In the genomic region with DNA sequence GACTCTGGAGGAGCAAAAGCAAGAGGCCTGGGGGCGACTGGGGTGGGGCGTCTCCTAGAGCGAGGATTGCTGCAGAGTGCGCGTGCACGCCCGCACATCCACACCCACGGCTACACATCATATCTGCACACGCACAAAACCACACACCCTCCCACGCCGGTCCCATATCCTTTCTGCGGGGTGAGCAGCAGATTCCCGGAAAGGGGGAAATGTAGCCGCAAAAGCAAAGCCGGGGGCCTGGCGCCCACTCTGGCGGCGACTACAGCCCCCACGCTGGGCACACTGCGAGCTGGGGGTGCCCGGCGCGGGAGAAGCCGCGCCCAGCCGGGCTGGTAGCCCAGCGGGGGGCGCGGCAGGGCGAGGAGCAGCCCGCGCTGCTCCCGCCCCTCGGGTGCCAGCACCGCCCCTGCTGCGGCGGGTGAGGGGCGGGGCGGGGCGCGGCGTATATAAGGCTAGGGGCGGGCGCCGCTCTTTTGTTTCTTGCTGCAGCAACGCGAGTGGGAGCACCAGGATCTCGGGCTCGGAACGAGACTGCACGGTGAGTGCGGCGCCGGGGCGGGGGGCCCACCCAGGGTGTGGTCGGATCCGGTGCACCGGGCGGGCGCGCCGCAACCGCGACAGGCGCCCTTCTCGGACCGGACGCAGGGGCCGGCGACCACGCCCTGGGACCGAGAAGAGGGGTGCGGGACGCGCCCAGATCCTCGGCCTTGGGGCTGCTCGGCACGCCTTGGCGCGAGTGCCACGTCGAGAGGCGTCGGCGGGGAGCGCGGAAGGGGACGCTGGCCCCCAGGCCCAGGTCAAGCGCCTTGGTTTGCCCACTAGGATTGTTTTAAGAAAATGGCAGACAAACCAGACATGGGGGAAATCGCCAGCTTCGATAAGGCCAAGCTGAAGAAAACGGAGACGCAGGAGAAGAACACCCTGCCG, we compare ENCODE assay signal across 1 cellular context.
TF ChIP-seq lines count a peak whose summit lies in the region.

A gene (plus strand): TSS at position 476 of the 927 bp plus-strand sequence.

TF ChIP-seq in HepG2, 621 proteins besides CTCF, POLR2A, EP300 and RAD21 (continued from another document and continues in another):
- TF ChIP-seq ZBTB42 (CRISPR knock-in tag; IDR thresholded peaks at IDR 0.05) (0 out of 2 replicates have a peak, but pooled peaks have one; percentile 32), TBP (CRISPR knock-in tag; IDR thresholded peaks at IDR 0.05) (no peak), HCFC1 (IDR thresholded peaks at IDR 0.05; ENCODE audit: low read depth, low read length) (peak; percentile 7; the same call in 1 of the 2 replicates), ZNF331 (CRISPR knock-in tag; IDR thresholded peaks at IDR 0.05) (peak; percentile 72; the same call in 1 of the 2 replicates), SAP130 (CRISPR knock-in tag; IDR thresholded peaks at IDR 0.05; ENCODE audit: low read depth) (peak; percentile 89), DNMT1 (CRISPR knock-in tag; IDR thresholded peaks at IDR 0.05) (peak; percentile 76), ZNF841 (CRISPR knock-in tag; IDR thresholded peaks at IDR 0.05; ENCODE audit: borderline replicate concordance) (no peak), CBFB (CRISPR knock-in tag; IDR thresholded peaks at IDR 0.05) (peak; percentile 72; the same call in 1 of the 2 replicates), ZNF510 (CRISPR knock-in tag; IDR thresholded peaks at IDR 0.05; ENCODE audit: low read depth) (peak; percentile 36; the same call in 1 of the 2 replicates), RBAK (CRISPR knock-in tag; IDR thresholded peaks at IDR 0.05) (no peak), HNRNPL (IDR thresholded peaks at IDR 0.05; ENCODE audit: low read depth, low read length) (peak; percentile 79; the same call in 1 of the 2 replicates), RELA (CRISPR knock-in tag; IDR thresholded peaks at IDR 0.05) (no peak), ZNF776 (CRISPR knock-in tag; IDR thresholded peaks at IDR 0.05) (peak; percentile 85), SIX4 (CRISPR knock-in tag; IDR thresholded peaks at IDR 0.05) (no peak; the same call in 1 of the 2 replicates), ZNF367 (CRISPR knock-in tag; IDR thresholded peaks at IDR 0.05; ENCODE audit: borderline replicate concordance) (peak; percentile 48; the same call in 1 of the 2 replicates), MBD4 (IDR thresholded peaks at IDR 0.05; ENCODE audit: borderline replicate concordance, low read length) (no peak), HMG20B (CRISPR knock-in tag; conservative IDR thresholded peaks at IDR 0.05) (no peak), TBX2 (CRISPR knock-in tag; IDR thresholded peaks at IDR 0.05; ENCODE audit: borderline replicate concordance) (peak; percentile 84), ZNF713 (CRISPR knock-in tag; IDR thresholded peaks at IDR 0.05) (no peak), YEATS2 (CRISPR knock-in tag; IDR thresholded peaks at IDR 0.05; ENCODE audit: borderline replicate concordance) (peak; percentile 42; the same call in 1 of the 2 replicates), NFKB2 (CRISPR knock-in tag; IDR thresholded peaks at IDR 0.05; ENCODE audit: borderline replicate concordance) (peak; percentile 94), PAWR (CRISPR knock-in tag; IDR thresholded peaks at IDR 0.05; ENCODE audit: borderline replicate concordance) (no peak; the same call in 1 of the 2 replicates)
- TF ChIP-seq, protein P1, sequence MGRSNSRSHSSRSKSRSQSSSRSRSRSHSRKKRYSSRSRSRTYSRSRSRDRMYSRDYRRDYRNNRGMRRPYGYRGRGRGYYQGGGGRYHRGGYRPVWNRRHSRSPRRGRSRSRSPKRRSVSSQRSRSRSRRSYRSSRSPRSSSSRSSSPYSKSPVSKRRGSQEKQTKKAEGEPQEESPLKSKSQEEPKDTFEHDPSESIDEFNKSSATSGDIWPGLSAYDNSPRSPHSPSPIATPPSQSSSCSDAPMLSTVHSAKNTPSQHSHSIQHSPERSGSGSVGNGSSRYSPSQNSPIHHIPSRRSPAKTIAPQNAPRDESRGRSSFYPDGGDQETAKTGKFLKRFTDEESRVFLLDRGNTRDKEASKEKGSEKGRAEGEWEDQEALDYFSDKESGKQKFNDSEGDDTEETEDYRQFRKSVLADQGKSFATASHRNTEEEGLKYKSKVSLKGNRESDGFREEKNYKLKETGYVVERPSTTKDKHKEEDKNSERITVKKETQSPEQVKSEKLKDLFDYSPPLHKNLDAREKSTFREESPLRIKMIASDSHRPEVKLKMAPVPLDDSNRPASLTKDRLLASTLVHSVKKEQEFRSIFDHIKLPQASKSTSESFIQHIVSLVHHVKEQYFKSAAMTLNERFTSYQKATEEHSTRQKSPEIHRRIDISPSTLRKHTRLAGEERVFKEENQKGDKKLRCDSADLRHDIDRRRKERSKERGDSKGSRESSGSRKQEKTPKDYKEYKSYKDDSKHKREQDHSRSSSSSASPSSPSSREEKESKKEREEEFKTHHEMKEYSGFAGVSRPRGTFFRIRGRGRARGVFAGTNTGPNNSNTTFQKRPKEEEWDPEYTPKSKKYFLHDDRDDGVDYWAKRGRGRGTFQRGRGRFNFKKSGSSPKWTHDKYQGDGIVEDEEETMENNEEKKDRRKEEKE (IDR thresholded peaks at IDR 0.05) = no peak
- TF ChIP-seq, protein P2, sequence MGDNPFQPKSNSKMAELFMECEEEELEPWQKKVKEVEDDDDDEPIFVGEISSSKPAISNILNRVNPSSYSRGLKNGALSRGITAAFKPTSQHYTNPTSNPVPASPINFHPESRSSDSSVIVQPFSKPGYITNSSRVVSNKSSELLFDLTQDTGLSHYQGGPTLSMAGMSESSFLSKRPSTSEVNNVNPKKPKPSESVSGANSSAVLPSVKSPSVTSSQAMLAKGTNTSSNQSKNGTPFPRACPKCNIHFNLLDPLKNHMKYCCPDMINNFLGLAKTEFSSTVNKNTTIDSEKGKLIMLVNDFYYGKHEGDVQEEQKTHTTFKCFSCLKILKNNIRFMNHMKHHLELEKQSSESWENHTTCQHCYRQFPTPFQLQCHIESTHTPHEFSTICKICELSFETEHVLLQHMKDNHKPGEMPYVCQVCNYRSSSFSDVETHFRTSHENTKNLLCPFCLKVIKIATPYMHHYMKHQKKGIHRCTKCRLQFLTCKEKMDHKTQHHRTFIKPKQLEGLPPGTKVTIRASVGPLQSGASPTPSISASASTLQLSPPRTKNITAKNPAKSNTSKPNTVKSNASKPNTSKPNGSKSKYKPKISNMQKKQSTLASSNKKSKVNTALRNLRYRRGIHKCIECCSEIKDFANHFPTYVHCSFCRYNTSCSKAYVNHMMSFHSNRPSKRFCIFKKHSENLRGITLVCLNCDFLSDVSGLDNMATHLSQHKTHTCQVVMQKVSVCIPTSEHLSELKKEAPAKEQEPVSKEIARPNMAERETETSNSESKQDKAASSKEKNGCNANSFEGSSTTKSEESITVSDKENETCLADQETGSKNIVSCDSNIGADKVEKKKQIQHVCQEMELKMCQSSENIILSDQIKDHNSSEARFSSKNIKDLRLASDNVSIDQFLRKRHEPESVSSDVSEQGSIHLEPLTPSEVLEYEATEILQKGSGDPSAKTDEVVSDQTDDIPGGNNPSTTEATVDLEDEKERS (CRISPR knock-in tag; IDR thresholded peaks at IDR 0.05) = no peak
- TF ChIP-seq, protein P3, sequence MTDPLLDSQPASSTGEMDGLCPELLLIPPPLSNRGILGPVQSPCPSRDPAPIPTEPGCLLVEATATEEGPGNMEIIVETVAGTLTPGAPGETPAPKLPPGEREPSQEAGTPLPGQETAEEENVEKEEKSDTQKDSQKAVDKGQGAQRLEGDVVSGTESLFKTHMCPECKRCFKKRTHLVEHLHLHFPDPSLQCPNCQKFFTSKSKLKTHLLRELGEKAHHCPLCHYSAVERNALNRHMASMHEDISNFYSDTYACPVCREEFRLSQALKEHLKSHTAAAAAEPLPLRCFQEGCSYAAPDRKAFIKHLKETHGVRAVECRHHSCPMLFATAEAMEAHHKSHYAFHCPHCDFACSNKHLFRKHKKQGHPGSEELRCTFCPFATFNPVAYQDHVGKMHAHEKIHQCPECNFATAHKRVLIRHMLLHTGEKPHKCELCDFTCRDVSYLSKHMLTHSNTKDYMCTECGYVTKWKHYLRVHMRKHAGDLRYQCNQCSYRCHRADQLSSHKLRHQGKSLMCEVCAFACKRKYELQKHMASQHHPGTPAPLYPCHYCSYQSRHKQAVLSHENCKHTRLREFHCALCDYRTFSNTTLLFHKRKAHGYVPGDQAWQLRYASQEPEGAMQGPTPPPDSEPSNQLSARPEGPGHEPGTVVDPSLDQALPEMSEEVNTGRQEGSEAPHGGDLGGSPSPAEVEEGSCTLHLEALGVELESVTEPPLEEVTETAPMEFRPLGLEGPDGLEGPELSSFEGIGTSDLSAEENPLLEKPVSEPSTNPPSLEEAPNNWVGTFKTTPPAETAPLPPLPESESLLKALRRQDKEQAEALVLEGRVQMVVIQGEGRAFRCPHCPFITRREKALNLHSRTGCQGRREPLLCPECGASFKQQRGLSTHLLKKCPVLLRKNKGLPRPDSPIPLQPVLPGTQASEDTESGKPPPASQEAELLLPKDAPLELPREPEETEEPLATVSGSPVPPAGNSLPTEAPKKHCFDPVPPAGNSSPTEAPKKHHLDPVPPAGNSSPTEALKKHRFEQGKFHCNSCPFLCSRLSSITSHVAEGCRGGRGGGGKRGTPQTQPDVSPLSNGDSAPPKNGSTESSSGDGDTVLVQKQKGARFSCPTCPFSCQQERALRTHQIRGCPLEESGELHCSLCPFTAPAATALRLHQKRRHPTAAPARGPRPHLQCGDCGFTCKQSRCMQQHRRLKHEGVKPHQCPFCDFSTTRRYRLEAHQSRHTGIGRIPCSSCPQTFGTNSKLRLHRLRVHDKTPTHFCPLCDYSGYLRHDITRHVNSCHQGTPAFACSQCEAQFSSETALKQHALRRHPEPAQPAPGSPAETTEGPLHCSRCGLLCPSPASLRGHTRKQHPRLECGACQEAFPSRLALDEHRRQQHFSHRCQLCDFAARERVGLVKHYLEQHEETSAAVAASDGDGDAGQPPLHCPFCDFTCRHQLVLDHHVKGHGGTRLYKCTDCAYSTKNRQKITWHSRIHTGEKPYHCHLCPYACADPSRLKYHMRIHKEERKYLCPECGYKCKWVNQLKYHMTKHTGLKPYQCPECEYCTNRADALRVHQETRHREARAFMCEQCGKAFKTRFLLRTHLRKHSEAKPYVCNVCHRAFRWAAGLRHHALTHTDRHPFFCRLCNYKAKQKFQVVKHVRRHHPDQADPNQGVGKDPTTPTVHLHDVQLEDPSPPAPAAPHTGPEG (CRISPR knock-in tag; IDR thresholded peaks at IDR 0.05) = peak; percentile 65; the same call in 1 of the 2 replicates
- TF ChIP-seq, protein P4, sequence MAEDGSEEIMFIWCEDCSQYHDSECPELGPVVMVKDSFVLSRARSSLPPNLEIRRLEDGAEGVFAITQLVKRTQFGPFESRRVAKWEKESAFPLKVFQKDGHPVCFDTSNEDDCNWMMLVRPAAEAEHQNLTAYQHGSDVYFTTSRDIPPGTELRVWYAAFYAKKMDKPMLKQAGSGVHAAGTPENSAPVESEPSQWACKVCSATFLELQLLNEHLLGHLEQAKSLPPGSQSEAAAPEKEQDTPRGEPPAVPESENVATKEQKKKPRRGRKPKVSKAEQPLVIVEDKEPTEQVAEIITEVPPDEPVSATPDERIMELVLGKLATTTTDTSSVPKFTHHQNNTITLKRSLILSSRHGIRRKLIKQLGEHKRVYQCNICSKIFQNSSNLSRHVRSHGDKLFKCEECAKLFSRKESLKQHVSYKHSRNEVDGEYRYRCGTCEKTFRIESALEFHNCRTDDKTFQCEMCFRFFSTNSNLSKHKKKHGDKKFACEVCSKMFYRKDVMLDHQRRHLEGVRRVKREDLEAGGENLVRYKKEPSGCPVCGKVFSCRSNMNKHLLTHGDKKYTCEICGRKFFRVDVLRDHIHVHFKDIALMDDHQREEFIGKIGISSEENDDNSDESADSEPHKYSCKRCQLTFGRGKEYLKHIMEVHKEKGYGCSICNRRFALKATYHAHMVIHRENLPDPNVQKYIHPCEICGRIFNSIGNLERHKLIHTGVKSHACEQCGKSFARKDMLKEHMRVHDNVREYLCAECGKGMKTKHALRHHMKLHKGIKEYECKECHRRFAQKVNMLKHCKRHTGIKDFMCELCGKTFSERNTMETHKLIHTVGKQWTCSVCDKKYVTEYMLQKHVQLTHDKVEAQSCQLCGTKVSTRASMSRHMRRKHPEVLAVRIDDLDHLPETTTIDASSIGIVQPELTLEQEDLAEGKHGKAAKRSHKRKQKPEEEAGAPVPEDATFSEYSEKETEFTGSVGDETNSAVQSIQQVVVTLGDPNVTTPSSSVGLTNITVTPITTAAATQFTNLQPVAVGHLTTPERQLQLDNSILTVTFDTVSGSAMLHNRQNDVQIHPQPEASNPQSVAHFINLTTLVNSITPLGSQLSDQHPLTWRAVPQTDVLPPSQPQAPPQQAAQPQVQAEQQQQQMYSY (CRISPR knock-in tag; IDR thresholded peaks at IDR 0.05) = peak; percentile 50; the same call in 1 of the 2 replicates
- TF ChIP-seq, protein P5, sequence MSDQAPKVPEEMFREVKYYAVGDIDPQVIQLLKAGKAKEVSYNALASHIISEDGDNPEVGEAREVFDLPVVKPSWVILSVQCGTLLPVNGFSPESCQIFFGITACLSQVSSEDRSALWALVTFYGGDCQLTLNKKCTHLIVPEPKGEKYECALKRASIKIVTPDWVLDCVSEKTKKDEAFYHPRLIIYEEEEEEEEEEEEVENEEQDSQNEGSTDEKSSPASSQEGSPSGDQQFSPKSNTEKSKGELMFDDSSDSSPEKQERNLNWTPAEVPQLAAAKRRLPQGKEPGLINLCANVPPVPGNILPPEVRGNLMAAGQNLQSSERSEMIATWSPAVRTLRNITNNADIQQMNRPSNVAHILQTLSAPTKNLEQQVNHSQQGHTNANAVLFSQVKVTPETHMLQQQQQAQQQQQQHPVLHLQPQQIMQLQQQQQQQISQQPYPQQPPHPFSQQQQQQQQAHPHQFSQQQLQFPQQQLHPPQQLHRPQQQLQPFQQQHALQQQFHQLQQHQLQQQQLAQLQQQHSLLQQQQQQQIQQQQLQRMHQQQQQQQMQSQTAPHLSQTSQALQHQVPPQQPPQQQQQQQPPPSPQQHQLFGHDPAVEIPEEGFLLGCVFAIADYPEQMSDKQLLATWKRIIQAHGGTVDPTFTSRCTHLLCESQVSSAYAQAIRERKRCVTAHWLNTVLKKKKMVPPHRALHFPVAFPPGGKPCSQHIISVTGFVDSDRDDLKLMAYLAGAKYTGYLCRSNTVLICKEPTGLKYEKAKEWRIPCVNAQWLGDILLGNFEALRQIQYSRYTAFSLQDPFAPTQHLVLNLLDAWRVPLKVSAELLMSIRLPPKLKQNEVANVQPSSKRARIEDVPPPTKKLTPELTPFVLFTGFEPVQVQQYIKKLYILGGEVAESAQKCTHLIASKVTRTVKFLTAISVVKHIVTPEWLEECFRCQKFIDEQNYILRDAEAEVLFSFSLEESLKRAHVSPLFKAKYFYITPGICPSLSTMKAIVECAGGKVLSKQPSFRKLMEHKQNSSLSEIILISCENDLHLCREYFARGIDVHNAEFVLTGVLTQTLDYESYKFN (CRISPR knock-in tag; conservative IDR thresholded peaks at IDR 0.05) = peak; percentile 61
- TF ChIP-seq, protein P6, sequence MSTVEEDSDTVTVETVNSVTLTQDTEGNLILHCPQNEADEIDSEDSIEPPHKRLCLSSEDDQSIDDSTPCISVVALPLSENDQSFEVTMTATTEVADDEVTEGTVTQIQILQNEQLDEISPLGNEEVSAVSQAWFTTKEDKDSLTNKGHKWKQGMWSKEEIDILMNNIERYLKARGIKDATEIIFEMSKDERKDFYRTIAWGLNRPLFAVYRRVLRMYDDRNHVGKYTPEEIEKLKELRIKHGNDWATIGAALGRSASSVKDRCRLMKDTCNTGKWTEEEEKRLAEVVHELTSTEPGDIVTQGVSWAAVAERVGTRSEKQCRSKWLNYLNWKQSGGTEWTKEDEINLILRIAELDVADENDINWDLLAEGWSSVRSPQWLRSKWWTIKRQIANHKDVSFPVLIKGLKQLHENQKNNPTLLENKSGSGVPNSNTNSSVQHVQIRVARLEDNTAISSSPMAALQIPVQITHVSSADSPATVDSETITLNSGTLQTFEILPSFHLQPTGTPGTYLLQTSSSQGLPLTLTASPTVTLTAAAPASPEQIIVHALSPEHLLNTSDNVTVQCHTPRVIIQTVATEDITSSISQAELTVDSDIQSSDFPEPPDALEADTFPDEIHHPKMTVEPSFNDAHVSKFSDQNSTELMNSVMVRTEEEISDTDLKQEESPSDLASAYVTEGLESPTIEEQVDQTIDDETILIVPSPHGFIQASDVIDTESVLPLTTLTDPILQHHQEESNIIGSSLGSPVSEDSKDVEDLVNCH (CRISPR knock-in tag; IDR thresholded peaks at IDR 0.05) = no peak
